26 cellular contexts compared by ENCODE assay signal in genomic region chr19:37513397-37513796, GRCh38.
"Had no signal": no experiment of that assay in that cellular context is flagged by ENCODE, and none has a peak within 500 bp of the region (broad histone marks: within the 10 kb centered on the region; RNA-seq: fewer than 3 reads in every experiment).

No MANE protein-coding gene starts in this region.

- H3K4me1 Mint-ChIP-seq: activated B cell treated with CpG ODN at 0.5 μM for 24 hours, memory B cell, naive B cell had no signal

- DNase-seq: activated B cell treated with CpG ODN at 0.5 μM for 24 hours; activated CD4-positive, alpha-beta T cell treated with anti-CD3 and anti-CD28 coated beads for 4 hours; activated CD8-positive, alpha-beta memory T cell treated with anti-CD3 and anti-CD28 coated beads for 24 hours; activated CD8-positive, alpha-beta memory T cell treated with anti-CD3 and anti-CD28 coated beads, Interleukin-2, amount 50 U/mL, for 48 hours; activated effector memory CD4-positive, alpha-beta T cell treated with anti-CD3 and anti-CD28 coated beads, Interleukin-2, amount 50 U/mL, for 16 hours; activated naive CD4-positive, alpha-beta T cell treated with anti-CD3 and anti-CD28 coated beads, Interleukin-2, amount 50 U/mL, for 16 hours; activated T-cell treated with anti-CD3 and anti-CD28 coated beads, Interleukin-2, amount 50 U/mL, for 72 hours; aorta; brain microvascular endothelial cell; central memory CD4-positive, alpha-beta T cell; colonic mucosa; erythroblast; heart right ventricle; mucosa of descending colon; naive B cell; ovary; psoas muscle; right cardiac atrium; small intestine; stimulated activated CD4-positive, alpha-beta T cell treated with anti-CD3 and anti-CD28 coated beads, Interleukin-15, amount 100 ng/mL, for 24 hours; stimulated activated CD4-positive, alpha-beta T cell treated with anti-CD3 and anti-CD28 coated beads, Interleukin-2, amount 100 ng/mL, for 48 hours; stomach; trophoblast cell had no signal

- H3K27ac Mint-ChIP-seq: activated B cell treated with CpG ODN at 0.5 μM for 24 hours; activated T-cell treated with anti-CD3 and anti-CD28 coated beads, Interleukin-2, amount 50 U/mL, for 72 hours; memory B cell; T-helper 2 cell treated with Interferon-gamma antibody and Interleukin-4, amounts not matched to agents 5 μg/mL and 100 μg/mL, for 36 hours had no signal

- H3K9me3 ChIP-seq: colonic mucosa had no signal

- H3K27me3 Mint-ChIP-seq: activated B cell treated with CpG ODN at 0.5 μM for 24 hours, memory B cell, naive B cell had no signal

- H3K4me3 ChIP-seq: colonic mucosa, gastroesophageal sphincter, heart right ventricle, mucosa of descending colon, ovary, psoas muscle, stomach had no signal

- H3K27ac ChIP-seq: brain microvascular endothelial cell, colonic mucosa, gastroesophageal sphincter, heart right ventricle, ovary, psoas muscle, stomach had no signal

- H3K4me3 Mint-ChIP-seq: activated B cell treated with CpG ODN at 0.5 μM for 24 hours; activated T-cell treated with anti-CD3 and anti-CD28 coated beads, Interleukin-2, amount 50 U/mL, for 72 hours; memory B cell; naive B cell; T-helper 2 cell treated with Interferon-gamma antibody and Interleukin-4, amounts not matched to agents 5 μg/mL and 100 μg/mL, for 36 hours had no signal

- H3K4me1 ChIP-seq: colonic mucosa, gastroesophageal sphincter, psoas muscle, stomach had no signal

- ATAC-seq: activated T-cell treated with anti-CD3 and anti-CD28 coated beads, Interleukin-2, amount 50 U/mL, for 72 hours; gastroesophageal sphincter; heart right ventricle; mucosa of descending colon; psoas muscle; right cardiac atrium had no signal
